ENCODE assay signal across 12 cellular contexts in genomic region chr5:57735754-57736153, GRCh38.
DNase-seq lines count a peak whose midpoint lies in the region; ATAC-seq and TF ChIP-seq lines count a peak whose summit lies in the region.
"Had no signal": no experiment of that assay in that cellular context is flagged by ENCODE, and none has a peak within 500 bp of the region (broad histone marks: within the 10 kb centered on the region; RNA-seq: fewer than 3 reads in every experiment).

No MANE protein-coding gene starts in this region.

- TF ChIP-seq CTCF in retinal pigment epithelial cell (conservative IDR thresholded peaks at IDR 0.05; ENCODE audit: low read depth, low read length) (no peak), ovary (IDR thresholded peaks at IDR 0.05) (no peak)

- 9 to 21% (median 14%) methylated on average over 2 of the region's 2 CpGs for WGBS in ovary, 3 donors

- H3K4me3 ChIP-seq in SJCRH30 (no peak overlapping the region), retinal pigment epithelial cell (ENCODE audit: low read length) (no peak overlapping the region), ovary (no peak overlapping the region)
- H3K4me3 ChIP-seq: tibial artery had no signal

- H3K27ac ChIP-seq in SJCRH30 (peak overlapping the region; percentile 52), ovary (no peak overlapping the region)
- H3K27ac ChIP-seq: neutrophil had no signal

- H3K9me3 ChIP-seq in SJCRH30 (replicated peaks) (no peaks in the 10 kb centered on the region), ovary (no peaks in the 10 kb centered on the region)
- H3K9me3 ChIP-seq: neutrophil, tibial artery had no signal

- intact Hi-C loops in ovary (cut with DNase I) = no loop called here

- H3K4me1 ChIP-seq in SJCRH30 = peaks cover 16% of the 10 kb centered on the region
- H3K4me1 ChIP-seq in ovary (ENCODE audit: insufficient read depth) = no peaks in the 10 kb centered on the region

- H3K4me1 Mint-ChIP-seq in activated T-cell treated with anti-CD3 and anti-CD28 coated beads, Interleukin-2, amount 50 U/mL, for 4 hours (ENCODE audit: low read depth) = no peaks in the 10 kb centered on the region

- H3K36me3 Mint-ChIP-seq in activated T-cell treated with anti-CD3 and anti-CD28 coated beads, Interleukin-2, amount 50 U/mL, for 4 hours (ENCODE audit: insufficient read depth) = no peaks in the 10 kb centered on the region

- no peak for TF ChIP-seq EP300 in ovary (IDR thresholded peaks at IDR 0.05)

- no peak overlapping the region for H3K4me3 Mint-ChIP-seq in activated T-cell treated with anti-CD3 and anti-CD28 coated beads, Interleukin-2, amount 50 U/mL, for 4 hours
- H3K4me3 Mint-ChIP-seq: dendritic cell treated with granulocyte-macrophage colony-stimulating factor and Interleukin-4, amounts not matched to agents 40 ng/mL and 50 ng/mL, for 4 days had no signal

- DNase-seq in ELR (ENCODE audit: low read depth) (peak; percentile 95), SJCRH30 (peak in 1 of 2 experiments; percentile 20), fibroblast of peridontal ligament (ENCODE audit: extremely low read depth) (peak; percentile 94), retinal pigment epithelial cell (ENCODE audit: low read depth) (peak; percentile 61), ovary (no peak), RPMI8226 (no peak)
- no peak for DNase-seq in activated T-cell treated with anti-CD3 and anti-CD28 coated beads, Interleukin-2, amount 50 U/mL, for 4 hours
- DNase-seq: activated T-cell treated with anti-CD3 and anti-CD28 coated beads for 4 hours, tibial artery had no signal

- no peak for ATAC-seq in GM21528 (IDR thresholded peaks at IDR 0.05; ENCODE audit: low FRiP score, unreplicated experiment)
- ATAC-seq in activated T-cell treated with anti-CD3 and anti-CD28 coated beads, Interleukin-2, amount 50 U/mL, for 4 hours = no peak

- H3K36me3 ChIP-seq in SJCRH30 (no peaks in the 10 kb centered on the region), ovary (no peaks in the 10 kb centered on the region)
- H3K36me3 ChIP-seq: neutrophil, tibial artery had no signal

- no peak for TF ChIP-seq POLR2A in ovary (IDR thresholded peaks at IDR 0.05)

- no peaks in the 10 kb centered on the region for H3K9me3 Mint-ChIP-seq in activated T-cell treated with anti-CD3 and anti-CD28 coated beads, Interleukin-2, amount 50 U/mL, for 4 hours
- H3K9me3 Mint-ChIP-seq: dendritic cell treated with granulocyte-macrophage colony-stimulating factor and Interleukin-4, amounts not matched to agents 40 ng/mL and 50 ng/mL, for 4 days had no signal

- H3K27me3 Mint-ChIP-seq in activated T-cell treated with anti-CD3 and anti-CD28 coated beads, Interleukin-2, amount 50 U/mL, for 4 hours (ENCODE audit: low read depth) = peaks cover 4% of the 10 kb centered on the region
- H3K27me3 Mint-ChIP-seq: dendritic cell treated with granulocyte-macrophage colony-stimulating factor and Interleukin-4, amounts not matched to agents 40 ng/mL and 50 ng/mL, for 4 days had no signal

- H3K27me3 ChIP-seq in SJCRH30 (no peaks in the 10 kb centered on the region), ovary (no peaks in the 10 kb centered on the region)
- H3K27me3 ChIP-seq: neutrophil, tibial artery had no signal

Comparison
In these comparisons a context has a peak if more than half of its experiments do, and no peak if none do; other contexts are left out.
1. DNase-seq: peak in ELR (single experiment), fibroblast of peridontal ligament (single experiment) and retinal pigment epithelial cell (single experiment); none in ovary (0 of 5), RPMI8226 (single experiment) and activated T-cell treated with anti-CD3 and anti-CD28 coated beads, Interleukin-2, amount 50 U/mL, for 4 hours (single experiment).